ENCODE assay signal across 12 cellular contexts in genomic region chrX:119238557-119238956, GRCh38. TPM values are rescaled to one million over a fixed set of nuclear protein-coding genes. Genes with fewer than 3 reads are reported as not detected.
DNase-seq lines count a peak whose midpoint lies in the region; ATAC-seq and TF ChIP-seq lines count a peak whose summit lies in the region.
"Had no signal": no experiment of that assay in that cellular context is flagged by ENCODE, and none has a peak within 500 bp of the region (broad histone marks: within the 10 kb centered on the region; RNA-seq: fewer than 3 reads in every experiment).

No MANE protein-coding gene starts in this region.

- H3K4me3 ChIP-seq in hepatocyte (no peak overlapping the region), subcutaneous abdominal adipose tissue (ENCODE audit: low read depth in 1 of 5, low read length in 5 of 5) (peak overlapping the region in 3 of 5 donors; percentile 1 to 14 (median 9))

- no peaks in the 10 kb centered on the region for H3K9me3 ChIP-seq in hepatocyte (ENCODE audit: low read depth)
- H3K9me3 ChIP-seq in subcutaneous abdominal adipose tissue (ENCODE audit: control insufficient read depth in 5 of 5, low read length in 5 of 5): no peaks in the 10 kb centered on the region
- H3K9me3 ChIP-seq: sigmoid colon had no signal

- no peak overlapping the region for H3K9ac ChIP-seq in subcutaneous abdominal adipose tissue (ENCODE audit: low read length in 5 of 5)

- no peak for ATAC-seq in activated T-helper 17 cell treated with anti-CD3 and anti-CD28 coated beads, Interleukin-2, amount 50 U/mL, for 72 hours (replicated peaks)
- ATAC-seq in HG03378 (IDR thresholded peaks at IDR 0.05; ENCODE audit: unreplicated experiment): no peak
- ATAC-seq: stimulated activated memory B cell treated with anti-CD40 and anti-IgM and Interleukin-4, amounts not matched to agents 10 μg/mL and 1 μg/mL and 100 μg/mL, for 72 hours had no signal

- no peak overlapping the region for H2AFZ ChIP-seq in hepatocyte

- H4K20me1 ChIP-seq in hepatocyte (ENCODE audit: insufficient read depth, poor library complexity, severe bottlenecking): peaks cover 21% of the 10 kb centered on the region

- TF ChIP-seq CTCF in hepatocyte (IDR thresholded peaks at IDR 0.05; ENCODE audit: poor library complexity): no peak

- peaks cover 49% of the 10 kb centered on the region for H3K4me1 Mint-ChIP-seq in activated naive CD4-positive, alpha-beta T cell treated with anti-CD3 and anti-CD28 coated beads, Interleukin-2, amount 10 ng/mL, durations not matched to agents 7 days and 5 days
- H3K4me1 Mint-ChIP-seq in activated T-helper 17 cell treated with anti-CD3 and anti-CD28 coated beads, Interleukin-2, amount 50 U/mL, for 72 hours: peaks cover 19% of the 10 kb centered on the region

- H3K27ac Mint-ChIP-seq in activated naive CD4-positive, alpha-beta T cell treated with anti-CD3 and anti-CD28 coated beads, Interleukin-2, amount 10 ng/mL, durations not matched to agents 7 days and 5 days: no peak overlapping the region
- H3K27ac Mint-ChIP-seq in activated T-helper 17 cell treated with anti-CD3 and anti-CD28 coated beads, Interleukin-2, amount 50 U/mL, for 72 hours: no peak overlapping the region
- H3K27ac Mint-ChIP-seq: stimulated activated memory B cell treated with anti-CD40 and anti-IgM and Interleukin-4, amounts not matched to agents 10 μg/mL and 1 μg/mL and 100 μg/mL, for 72 hours had no signal

- H3K4me1 ChIP-seq in hepatocyte (ENCODE audit: insufficient read depth): no peaks in the 10 kb centered on the region
- H3K4me1 ChIP-seq in subcutaneous abdominal adipose tissue (ENCODE audit: control insufficient read depth in 5 of 5, insufficient read depth in 5 of 5, low read length in 5 of 5): peaks cover 0 to 46% (median 33%) of the 10 kb centered on the region in 5 donors

- H3K9me3 Mint-ChIP-seq in activated naive CD4-positive, alpha-beta T cell treated with anti-CD3 and anti-CD28 coated beads, Interleukin-2, amount 10 ng/mL, durations not matched to agents 7 days and 5 days: no peaks in the 10 kb centered on the region
- H3K9me3 Mint-ChIP-seq in activated T-helper 17 cell treated with anti-CD3 and anti-CD28 coated beads, Interleukin-2, amount 50 U/mL, for 72 hours: no peaks in the 10 kb centered on the region
- H3K9me3 Mint-ChIP-seq: stimulated activated memory B cell treated with anti-CD40 and anti-IgM and Interleukin-4, amounts not matched to agents 10 μg/mL and 1 μg/mL and 100 μg/mL, for 72 hours had no signal

- H3K27me3 ChIP-seq in hepatocyte (no peaks in the 10 kb centered on the region), subcutaneous abdominal adipose tissue (ENCODE audit: control insufficient read depth in 5 of 5, insufficient read depth in 4 of 5, low read length in 5 of 5) (peaks cover 0 to 4% (median 0%) of the 10 kb centered on the region in 5 donors)
- H3K27me3 ChIP-seq: sigmoid colon had no signal

- H3K27ac ChIP-seq in hepatocyte: no peak overlapping the region
- H3K27ac ChIP-seq in subcutaneous abdominal adipose tissue (ENCODE audit: low read depth, low read length): no peak overlapping the region

- H3K4me2 ChIP-seq in hepatocyte: peak overlapping the region; percentile 74

- no peaks in the 10 kb centered on the region for H3K36me3 ChIP-seq in hepatocyte (replicated peaks; ENCODE audit: insufficient read depth, low read depth)
- peaks cover 0 to 7% (median 4%) of the 10 kb centered on the region in 5 donors for H3K36me3 ChIP-seq in subcutaneous abdominal adipose tissue (ENCODE audit: control insufficient read depth in 5 of 5, insufficient read depth in 5 of 5, low read length in 5 of 5)

- H3K36me3 Mint-ChIP-seq in activated naive CD4-positive, alpha-beta T cell treated with anti-CD3 and anti-CD28 coated beads, Interleukin-2, amount 10 ng/mL, durations not matched to agents 7 days and 5 days: peaks cover 41% of the 10 kb centered on the region
- peaks cover 50% of the 10 kb centered on the region for H3K36me3 Mint-ChIP-seq in activated T-helper 17 cell treated with anti-CD3 and anti-CD28 coated beads, Interleukin-2, amount 50 U/mL, for 72 hours (ENCODE audit: low read depth)

- peaks cover 16% of the 10 kb centered on the region for H3K27me3 Mint-ChIP-seq in activated naive CD4-positive, alpha-beta T cell treated with anti-CD3 and anti-CD28 coated beads, Interleukin-2, amount 10 ng/mL, durations not matched to agents 7 days and 5 days
- H3K27me3 Mint-ChIP-seq in activated T-helper 17 cell treated with anti-CD3 and anti-CD28 coated beads, Interleukin-2, amount 50 U/mL, for 72 hours: no peaks in the 10 kb centered on the region
- H3K27me3 Mint-ChIP-seq: stimulated activated memory B cell treated with anti-CD40 and anti-IgM and Interleukin-4, amounts not matched to agents 10 μg/mL and 1 μg/mL and 100 μg/mL, for 72 hours had no signal

- H3K79me2 ChIP-seq in hepatocyte: peaks cover 57% of the 10 kb centered on the region

- CTCF ChIA-PET in activated naive CD4-positive, alpha-beta T cell treated with anti-CD3 and anti-CD28 coated beads, Interleukin-2, amount 10 ng/mL, durations not matched to agents 7 days and 5 days (lab: Charles Lee): no interaction called here

- H3K4me3 Mint-ChIP-seq in activated naive CD4-positive, alpha-beta T cell treated with anti-CD3 and anti-CD28 coated beads, Interleukin-2, amount 10 ng/mL, durations not matched to agents 7 days and 5 days: peak overlapping the region; percentile 31
- peak overlapping the region; percentile 89 for H3K4me3 Mint-ChIP-seq in activated T-helper 17 cell treated with anti-CD3 and anti-CD28 coated beads, Interleukin-2, amount 50 U/mL, for 72 hours
- H3K4me3 Mint-ChIP-seq: stimulated activated memory B cell treated with anti-CD40 and anti-IgM and Interleukin-4, amounts not matched to agents 10 μg/mL and 1 μg/mL and 100 μg/mL, for 72 hours had no signal

- no peak for DNase-seq in activated naive CD4-positive, alpha-beta T cell treated with anti-CD3 and anti-CD28 coated beads, Interleukin-2, amount 10 ng/mL, durations not matched to agents 7 days and 5 days
- DNase-seq in activated naive CD4-positive, alpha-beta T cell (lab: John Stamatoyannopoulos, UW): no peak
- DNase-seq in hepatocyte (ENCODE audit: low spot score): no peak
- DNase-seq in amniotic stem cell (lab: John Stamatoyannopoulos, UW): no peak
- no peak for DNase-seq in RPMI8226
- DNase-seq: AML-193, NCI-H1930, sigmoid colon had no signal

- 61% methylated on average over 3 of the region's 3 CpGs for WGBS in hepatocyte (ENCODE audit: low lambda C conversion rate, missing lambda C conversion rate)

- no peaks in the 10 kb centered on the region for H3K9me2 ChIP-seq in hepatocyte (replicated peaks; ENCODE audit: insufficient read depth)

RNA-seq across cellular contexts. Expression of gene PGRMC1, which starts 2.5 kb away (rescaled TPM):
- 10 to 100 TPM; 22.3 to 47.3 TPM for total RNA-seq in activated T-helper 17 cell treated with anti-CD3 and anti-CD28 coated beads, Interleukin-2, amount 50 U/mL, for 72 hours
- 283 and 307 TPM in 2 replicates for total RNA-seq in hepatocyte
- polyA plus RNA-seq in hepatocyte: 152 and 163 TPM in 2 replicates
